8 cellular contexts compared by ENCODE assay signal in genomic region chr5:157265714-157266285, GRCh38. TPM values are rescaled to one million over a fixed set of nuclear protein-coding genes. Genes with fewer than 3 reads are reported as not detected.
DNase-seq lines count a peak whose midpoint lies in the region; ATAC-seq and TF ChIP-seq lines count a peak whose summit lies in the region.

TSS of gene CYFIP2 (plus strand) at chr5:157266123. CDS start at chr5:157285362, 19,239 bp downstream.

- peak; percentile 87 for DNase-seq in GM12865 (ENCODE audit: low read depth)
- DNase-seq in HAP-1 (ENCODE audit: low spot score in 2 of 2) = peak; percentile 57 to 78
- DNase-seq in MG63 = peak; percentile 49
- DNase-seq in anterior cingulate cortex (lab: John Stamatoyannopoulos, UW) = peak in 50 of 58 donors; percentile 18 to 74 (median 50)
- DNase-seq in hypothalamus (lab: John Stamatoyannopoulos, UW) = peak in 36 of 51 donors; percentile 19 to 80 (median 49)
- no peak for DNase-seq in gastrocnemius medialis
- no peak for DNase-seq in inferior parietal cortex (ENCODE audit: extremely low spot score)

- ATAC-seq in gastrocnemius medialis = peak; percentile 48 to 75

- H3K36me3 ChIP-seq in HAP-1 (replicated peaks) = no peaks in the 10 kb centered on the region; the same call in 1 of the 2 replicates
- H3K36me3 ChIP-seq in MG63 = no peaks in the 10 kb centered on the region
- H3K36me3 ChIP-seq in gastrocnemius medialis = no peaks in the 10 kb centered on the region

- peak within 1 kb of the TSS in 2 of 4 donors; percentile 28 to 70 for H3K27ac ChIP-seq in gastrocnemius medialis

- no peak for TF ChIP-seq CTCF in GM12865 (IDR thresholded peaks at IDR 0.05; ENCODE audit: insufficient read depth, low read depth, low read length, missing control alignments)
- no peak for TF ChIP-seq CTCF in gastrocnemius medialis (IDR thresholded peaks at IDR 0.05 in 4 of 5, conservative IDR thresholded peaks at IDR 0.05 in 1 of 5)

- no peaks in the 10 kb centered on the region for H3K27me3 ChIP-seq in HAP-1 (ENCODE audit: low read depth)
- peaks cover 10% of the 10 kb centered on the region for H3K27me3 ChIP-seq in MG63
- no peaks in the 10 kb centered on the region for H3K27me3 ChIP-seq in gastrocnemius medialis

- no peak for TF ChIP-seq POLR2A in gastrocnemius medialis (IDR thresholded peaks at IDR 0.05)

- H3K4me1 ChIP-seq in HAP-1 (peaks cover 13% of the 10 kb centered on the region), gastrocnemius medialis (peaks cover 8 to 14% of the 10 kb centered on the region in 2 donors)

- in situ Hi-C loops in HAP-1 (cut with MboI; ENCODE audit: low sequenced_read_pairs) (no loop called here), gastrocnemius medialis (cut with MboI; ENCODE audit: low sequenced_read_pairs in 4 of 4) (no loop called here)

- intact Hi-C loops in T-helper 2 cell treated with Interferon-gamma antibody and Interleukin-4, amounts not matched to agents 100 ng/mL and 5 ng/mL, for 36 hours (cut with micrococcal nuclease) = loop anchor here (1.0 to 5.0 kb wide), 5 partner anchors 12 to 337 kb away; partner anchors contain the start of gene ITK
- intact Hi-C loops in gastrocnemius medialis (cut with DNase I; ENCODE audit: low total_unique reads) = no loop called here

- H3K4me3 ChIP-seq in GM12865 (ENCODE audit: low read depth, low read length) (peak within 1 kb of the TSS; percentile 75), HAP-1 (peak within 1 kb of the TSS; percentile 51), MG63 (peak within 1 kb of the TSS; percentile 50), gastrocnemius medialis (peak within 1 kb of the TSS; percentile 60 to 77 (median 64))

- H3K9me3 ChIP-seq in HAP-1 (no peaks in the 10 kb centered on the region), MG63 (no peaks in the 10 kb centered on the region), gastrocnemius medialis (no peaks in the 10 kb centered on the region)

RNA-seq across cellular contexts. Expression of gene CYFIP2, which starts in this region (rescaled TPM):
- 4.4 and 5.0 TPM in 2 replicates for total RNA-seq in MG63 (2014; rRNA removed; shearing (Covaris generic); ENCODE audit: low replicate concordance)
- total RNA-seq in T-helper 2 cell treated with Interferon-gamma antibody and Interleukin-4, amounts not matched to agents 100 ng/mL and 5 ng/mL, for 36 hours = 379 and 383 TPM in 2 replicates
- total RNA-seq in gastrocnemius medialis = 10 to 100 TPM in 2 of 4 donors, 1 to 10 TPM in 2; 5.9 to 15.5 (median 10.7) TPM

Comparison
In these comparisons a context has a peak if more than half of its experiments do, and no peak if none do; other contexts are left out.
1. RNA of gene CYFIP2 (total RNA-seq): 379 to 383 TPM in T-helper 2 cell treated with Interferon-gamma antibody and Interleukin-4, amounts not matched to agents 100 ng/mL and 5 ng/mL, for 36 hours; 5.9 to 15.5 TPM in gastrocnemius medialis and 4.4 to 5.0 TPM in MG63; every median in the first group is over 10 times any median in the second.
2. DNase-seq: peak in GM12865 (single experiment), HAP-1 (2 of 2), MG63 (single experiment), anterior cingulate cortex (50 of 58) and hypothalamus (36 of 51); none in gastrocnemius medialis (0 of 2) and inferior parietal cortex (single experiment).
3. Peak in every context shown above with its lines, with median percentiles within 50 percentile points of each other: H3K4me3 ChIP-seq.